8 cellular contexts compared by ENCODE assay signal in genomic region chr11:118911113-118911879, GRCh38. TPM values are rescaled to one million over a fixed set of nuclear protein-coding genes. Genes with fewer than 3 reads are reported as not detected.
DNase-seq lines count a peak whose midpoint lies in the region; ATAC-seq, FAIRE-seq and TF ChIP-seq lines count a peak whose summit lies in the region.

No MANE protein-coding gene starts in this region.

- CTCF ChIA-PET in K562 (lab: Yijun Ruan, JAX; ENCODE audit: low intra/inter-chr PET ratio), result no interaction called here

- FAIRE-seq in K562 (lab: Jason Lieb, UNC), result no peak
- FAIRE-seq in H54 (lab: Jason Lieb, UNC), result no peak

- H3K27me3 ChIP-seq in HUES6 (ENCODE audit: control insufficient read depth, insufficient read depth, low read length) (no peaks in the 10 kb centered on the region; the same call in 1 of the 2 replicates), K562 (ENCODE audit: control insufficient read depth in 2 of 2, insufficient read depth in 2 of 2, low read length in 2 of 2) (no peaks in the 10 kb centered on the region; a peak in 1 of 5 replicates), liver (ENCODE audit: control insufficient read depth in 4 of 4, insufficient read depth in 4 of 4, low read length in 3 of 4) (no peaks in the 10 kb centered on the region), thyroid gland (no peaks in the 10 kb centered on the region)

- peaks cover 5% of the 10 kb centered on the region for H3K9me1 ChIP-seq in K562 (ENCODE audit: control insufficient read depth, insufficient read depth, low read length)

- TF ChIP-seq CTCF in 22Rv1 (IDR thresholded peaks at IDR 0.05) (no peak), K562 (IDR thresholded peaks at IDR 0.05 in 2 of 3, conservative IDR thresholded peaks at IDR 0.05 in 1 of 3; ENCODE audit: insufficient read depth in 2 of 3, low read depth in 1 of 3, low read length in 3 of 3) (no peak), liver (IDR thresholded peaks at IDR 0.05; ENCODE audit: low read depth, low read length, missing input control) (no peak), thyroid gland (IDR thresholded peaks at IDR 0.05) (no peak)

- DNase-seq in K562 (ENCODE audit: extremely low read depth in 1 of 4, low spot score in 3 of 4), result peak in 3 of 4 experiments; percentile 56 to 61 (median 60)
- no peak for DNase-seq in thyroid gland
- DNase-seq in H54 (ENCODE audit: insufficient read length, low spot score), result no peak

- POLR2A ChIA-PET in K562 (lab: Yijun Ruan, JAX), result interaction anchor here (0.6 to 4.5 kb wide), 8 partner anchors 12 to 413 kb away, joined by 3 to 16 read pairs (median 4); partner anchors contain the start of genes HMBS and VPS11

- peak overlapping the region; percentile 70 for H2AFZ ChIP-seq in K562 (ENCODE audit: low read depth, low read length)

- H3K27ac ChIP-seq in 22Rv1 (peak overlapping the region; percentile 98), HUES6 (ENCODE audit: low read depth, low read length) (peak overlapping the region; percentile 92), K562 (ENCODE audit: extremely low read depth, low read depth, low read length) (peak overlapping the region; percentile 87), liver (ENCODE audit: low read depth in 1 of 2, low read length in 2 of 2) (peak overlapping the region; percentile 74 to 75), thyroid gland (peak overlapping the region; percentile 97 to 99 (median 97))

- no peak for TF ChIP-seq EP300 in K562 (IDR thresholded peaks at IDR 0.05; ENCODE audit: low read length)

- H3K4me2 ChIP-seq in K562 (ENCODE audit: insufficient read depth, low read length), result peak overlapping the region; percentile 80

- H3K79me2 ChIP-seq in K562 (ENCODE audit: control insufficient read depth, insufficient read depth, low read length), result peaks cover 32% of the 10 kb centered on the region

- in situ Hi-C loops in K562 (cut with MboI), result no loop called here

- peak; percentile 12 for ATAC-seq in K562
- no peak for ATAC-seq in HG03139 (IDR thresholded peaks at IDR 0.05; ENCODE audit: unreplicated experiment)
- no peak for ATAC-seq in GM18861 (IDR thresholded peaks at IDR 0.05; ENCODE audit: unreplicated experiment)

- H3K4me3 ChIP-seq in HUES6 (ENCODE audit: low read depth, low read length), result peak overlapping the region; percentile 43
- peak overlapping the region; percentile 31; the same call in 1 of the 2 replicates for H3K4me3 ChIP-seq in K562
- no peak overlapping the region for H3K4me3 ChIP-seq in liver (ENCODE audit: low read depth in 1 of 3, low read length in 3 of 3)
- H3K4me3 ChIP-seq in thyroid gland (replicated peaks in 1 of 3), result peak overlapping the region in 1 of 3 donors; percentile 25

- H3K4me1 ChIP-seq in HUES6 (ENCODE audit: control insufficient read depth, insufficient read depth, low read length) (peaks cover 79% of the 10 kb centered on the region), K562 (replicated peaks in 1 of 2; ENCODE audit: control insufficient read depth in 2 of 2, insufficient read depth in 2 of 2, low read length in 2 of 2) (peaks cover 37 to 78% of the 10 kb centered on the region in 2 experiments), liver (ENCODE audit: control insufficient read depth in 4 of 4, insufficient read depth in 4 of 4, low read length in 3 of 4) (peaks cover 23 to 77% (median 40%) of the 10 kb centered on the region in 4 donors), thyroid gland (peaks cover 78 to 94% of the 10 kb centered on the region in 2 donors)

- TSS peak; percentile 50 for BruUV-seq in K562 (replicated peaks; lab: Mats Ljungman, UMichigan)

- 22% methylated on average over 14 of the region's 21 CpGs for WGBS in K562 (ENCODE audit: insufficient coverage, low coverage, missing lambda C conversion rate)
- 31% methylated on average over 21 of the region's 21 CpGs for WGBS in liver
- WGBS in thyroid gland, 2 donors, result 32 to 57% methylated on average over 10 to 11 of the region's 21 CpGs

- peaks cover 15% of the 10 kb centered on the region for H3K36me3 ChIP-seq in HUES6 (ENCODE audit: control insufficient read depth, insufficient read depth, low read length)
- H3K36me3 ChIP-seq in K562 (ENCODE audit: control insufficient read depth, insufficient read depth, low read length), result peaks cover 17% of the 10 kb centered on the region; the same call in 2 of the 3 replicates
- H3K36me3 ChIP-seq in liver (ENCODE audit: control insufficient read depth in 4 of 4, insufficient read depth in 3 of 4, low read depth in 1 of 4, low read length in 3 of 4), result peaks cover 0 to 4% (median 0%) of the 10 kb centered on the region in 4 donors
- H3K36me3 ChIP-seq in thyroid gland, result peaks cover 0 to under 1% of the 10 kb centered on the region in 2 donors

- no peak for TF ChIP-seq RAD21 in K562 (CRISPR knock-in tag; conservative IDR thresholded peaks at IDR 0.05 in 1 of 2, IDR thresholded peaks at IDR 0.05 in 1 of 2)
- TF ChIP-seq RAD21 in liver (IDR thresholded peaks at IDR 0.05), result peak in 1 of 2 donors; percentile 8

- intact Hi-C loops in K562 (cut with micrococcal nuclease) (loop anchor here (5.0 kb wide), 2 partner anchors 191 to 406 kb away; partner anchors contain the start of genes DPAGT1 and MCAM), thyroid gland (cut with DNase I) (no loop called here)

- TF ChIP-seq POLR2A in K562 (conservative IDR thresholded peaks at IDR 0.05), result no peak
- TF ChIP-seq POLR2A in thyroid gland (IDR thresholded peaks at IDR 0.05), result no peak
- no peak for TF ChIP-seq POLR2A in H54 (IDR thresholded peaks at IDR 0.05; ENCODE audit: low read depth, low read length)

- H3K9ac ChIP-seq in HUES6 (ENCODE audit: low read length), result peak overlapping the region; percentile 93
- peak overlapping the region; percentile 87 to 90 for H3K9ac ChIP-seq in K562 (ENCODE audit: insufficient read depth in 1 of 2, low read depth in 2 of 2, low read length in 2 of 2)
- no peak overlapping the region for H3K9ac ChIP-seq in liver (ENCODE audit: low read depth in 1 of 2, low read length in 2 of 2)

- H3K9me3 ChIP-seq in HUES6 (ENCODE audit: control insufficient read depth, insufficient read depth, low read depth, low read length) (no peaks in the 10 kb centered on the region), K562 (replicated peaks; ENCODE audit: control insufficient read depth, insufficient read depth, low read depth, low read length) (no peaks in the 10 kb centered on the region; the same call in 1 of the 2 replicates), liver (ENCODE audit: control insufficient read depth in 4 of 4, low read length in 3 of 4) (no peaks in the 10 kb centered on the region), thyroid gland (no peaks in the 10 kb centered on the region)

- no peaks in the 10 kb centered on the region for H4K20me1 ChIP-seq in K562 (replicated peaks; ENCODE audit: control insufficient read depth, insufficient read depth, low read length)

RNA-seq across cellular contexts. Expression of gene BCL9L, which starts 14.4 kb away (rescaled TPM):
- total RNA-seq in K562 (2011; cell fraction: chromatin; rRNA removed; ENCODE audit: low replicate concordance), result 10.2 and 17.0 TPM in 2 replicates
- total RNA-seq in K562 (2011; cell fraction: nucleolus; rRNA removed), result 8.0 and 8.2 TPM in 2 replicates
- total RNA-seq in K562 (2011; cell fraction: nucleoplasm; rRNA removed), result 8.4 and 9.2 TPM in 2 replicates
- total RNA-seq in K562 (2014; rRNA removed) (2.6 and 3.3 TPM in 2 replicates), K562 (2014; rRNA removed; fragmentation: Illumina TruSeq; extraction: Trizol) (0.38 and 0.76 TPM in 2 replicates), K562 (2015; rRNA removed; fragmentation: Illumina TruSeq; extraction: Trizol) (2.2 and 2.5 TPM in 2 replicates), K562 (2021) (14.6 and 17.9 TPM in 2 replicates), liver (10 to 100 TPM in 1 of 2 donors, 1 to 10 TPM in 1; 6.1 to 10.2 TPM), thyroid gland (10 to 100 TPM; 13.2 to 26.2 (median 19.4) TPM)
- polyA plus RNA-seq in K562 (2011; rRNA removed) (0.61 and 1.3 TPM in 2 replicates), K562 (2014; fragmentation: Illumina TruSeq; extraction: Trizol) (7.6 and 10.1 TPM in 2 replicates), K562 (2014; fragmentation: Nextera tagmentation; extraction: Ambion mirVana) (under 1 TPM; 0.01 to 0.03 TPM), K562 (2014; rRNA removed) (4.8 and 5.3 TPM in 2 replicates), liver (10 to 100 TPM in 1 of 2 donors, 1 to 10 TPM in 1; 2.2 to 11.6 TPM)
- 0.52 and 2.5 TPM in 2 replicates for polyA plus RNA-seq in K562 (2011; cell fraction: cytosol; rRNA removed)
- polyA plus RNA-seq in K562 (2011; cell fraction: nucleus; rRNA removed), result 6.3 and 14.0 TPM in 2 replicates
- polyA plus RNA-seq in K562 (2012), result 9.7 and 9.9 TPM in 2 replicates
- 0.33 and 0.60 TPM in 2 replicates for polyA minus RNA-seq in K562 (2011; rRNA and poly(A)+ RNA removed)
- 4.6 and 5.6 TPM in 2 replicates for polyA minus RNA-seq in K562 (2011; cell fraction: cytosol; rRNA and poly(A)+ RNA removed)
- polyA minus RNA-seq in K562 (2011; cell fraction: nucleus; rRNA and poly(A)+ RNA removed), result 3.8 and 4.8 TPM in 2 replicates

RNA-seq across cellular contexts. Expression of gene CXCR5, which starts 27.6 kb away (rescaled TPM):
- not detected in 2 replicates for total RNA-seq in K562 (2011; cell fraction: chromatin; rRNA removed; ENCODE audit: low replicate concordance)
- total RNA-seq in K562 (2011; cell fraction: nucleolus; rRNA removed), result not detected in 2 replicates
- not detected in 2 replicates for total RNA-seq in K562 (2011; cell fraction: nucleoplasm; rRNA removed)
- total RNA-seq in K562 (2014; rRNA removed) (not detected in 2 replicates), K562 (2014; rRNA removed; fragmentation: Illumina TruSeq; extraction: Trizol) (not detected in 2 replicates), K562 (2015; rRNA removed; fragmentation: Illumina TruSeq; extraction: Trizol) (not detected in 2 replicates), K562 (2021) (0.04 TPM in 1 of 2 replicates, not detected in the other), liver (not detected), thyroid gland (not detected)
- polyA plus RNA-seq in K562 (2011; rRNA removed) (not detected in 2 replicates), K562 (2014; fragmentation: Illumina TruSeq; extraction: Trizol) (not detected in 2 replicates), K562 (2014; fragmentation: Nextera tagmentation; extraction: Ambion mirVana) (under 1 TPM; 0.03 to 0.06 TPM), K562 (2014; rRNA removed) (not detected in 2 replicates), liver (under 1 TPM; 0.06 to 0.92 TPM)
- polyA plus RNA-seq in K562 (2011; cell fraction: cytosol; rRNA removed), result 0.03 TPM in 1 of 2 replicates, not detected in the other
- polyA plus RNA-seq in K562 (2011; cell fraction: nucleus; rRNA removed), result not detected in 2 replicates
- not detected in 2 replicates for polyA plus RNA-seq in K562 (2012)
- not detected in 2 replicates for polyA minus RNA-seq in K562 (2011; rRNA and poly(A)+ RNA removed)
- not detected in 2 replicates for polyA minus RNA-seq in K562 (2011; cell fraction: cytosol; rRNA and poly(A)+ RNA removed)
- polyA minus RNA-seq in K562 (2011; cell fraction: nucleus; rRNA and poly(A)+ RNA removed), result not detected in 2 replicates

RNA-seq across cellular contexts. Expression of gene UPK2, which starts 44.8 kb away (rescaled TPM):
- not detected in 2 replicates for total RNA-seq in K562 (2011; cell fraction: chromatin; rRNA removed; ENCODE audit: low replicate concordance)
- not detected in 2 replicates for total RNA-seq in K562 (2011; cell fraction: nucleolus; rRNA removed)
- not detected in 2 replicates for total RNA-seq in K562 (2011; cell fraction: nucleoplasm; rRNA removed)
- not detected in 2 replicates for total RNA-seq in K562 (2014; rRNA removed)
- not detected in 2 replicates for total RNA-seq in K562 (2014; rRNA removed; fragmentation: Illumina TruSeq; extraction: Trizol)
- not detected in 2 replicates for total RNA-seq in K562 (2015; rRNA removed; fragmentation: Illumina TruSeq; extraction: Trizol)
- not detected in 2 replicates for total RNA-seq in K562 (2021)
- polyA plus RNA-seq in K562 (2011; rRNA removed), result not detected in 2 replicates
- polyA plus RNA-seq in K562 (2011; cell fraction: cytosol; rRNA removed), result not detected in 2 replicates
- polyA plus RNA-seq in K562 (2011; cell fraction: nucleus; rRNA removed), result not detected in 2 replicates
- polyA plus RNA-seq in K562 (2012), result not detected in 2 replicates
- not detected in 2 replicates for polyA plus RNA-seq in K562 (2014; fragmentation: Illumina TruSeq; extraction: Trizol)
- not detected for polyA plus RNA-seq in K562 (2014; fragmentation: Nextera tagmentation; extraction: Ambion mirVana)
- not detected in 2 replicates for polyA plus RNA-seq in K562 (2014; rRNA removed)
- not detected in 2 replicates for polyA minus RNA-seq in K562 (2011; rRNA and poly(A)+ RNA removed)
- not detected in 2 replicates for polyA minus RNA-seq in K562 (2011; cell fraction: cytosol; rRNA and poly(A)+ RNA removed)
- polyA minus RNA-seq in K562 (2011; cell fraction: nucleus; rRNA and poly(A)+ RNA removed), result not detected in 2 replicates
- not detected for total RNA-seq in liver
- not detected for polyA plus RNA-seq in liver
- total RNA-seq in thyroid gland, result not detected

Comparison
In these comparisons a context has a peak if more than half of its experiments do, and no peak if none do; other contexts are left out.
1. H3K4me3 ChIP-seq: peak in HUES6 (single experiment) and K562 (single experiment); none in liver (0 of 3).
2. H3K9ac ChIP-seq: peak in HUES6 (single experiment) and K562 (2 of 2); none in liver (0 of 2).
3. DNase-seq: peak in K562 (3 of 4); none in thyroid gland (0 of 2) and H54 (single experiment).
4. Peak in every context shown above with its lines, with median percentiles within 50 percentile points of each other: H3K27ac ChIP-seq.